8 cellular contexts compared by ENCODE assay signal in the genomic region with DNA sequence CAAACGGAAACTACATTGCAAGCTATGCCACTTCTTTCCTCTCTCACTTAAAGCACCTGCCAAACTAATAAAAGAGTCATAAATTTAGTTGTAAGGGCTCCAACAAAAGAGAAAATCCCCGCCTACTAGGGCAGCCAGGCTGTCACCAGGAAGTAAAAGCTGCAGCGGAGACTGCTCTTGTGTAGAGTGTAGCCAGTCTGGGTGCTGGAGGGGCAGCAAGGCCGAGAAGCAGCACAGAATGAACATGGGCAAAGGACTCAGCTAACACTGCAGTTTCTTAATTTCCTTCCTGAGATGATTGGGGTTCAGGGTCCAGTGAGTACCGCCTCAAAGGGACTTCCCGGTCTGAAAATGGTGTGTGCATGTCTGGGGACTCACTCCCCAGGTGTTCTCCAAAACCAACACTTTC.
DNase-seq lines count a peak whose midpoint lies in the region; ATAC-seq and TF ChIP-seq lines count a peak whose summit lies in the region.

No MANE protein-coding gene starts in this region.

- peaks cover 47% of the 10 kb centered on the region for H3K4me1 Mint-ChIP-seq in activated B cell treated with CpG ODN at 0.5 μM for 24 hours
- peaks cover 82% of the 10 kb centered on the region for H3K4me1 Mint-ChIP-seq in nephron progenitor cell

- peak overlapping the region; percentile 84 for H3K27ac ChIP-seq in C4-2B

- H3K27ac Mint-ChIP-seq in activated B cell treated with CpG ODN at 0.5 μM for 24 hours = peak overlapping the region; percentile 79
- peak overlapping the region; percentile 96 for H3K27ac Mint-ChIP-seq in nephron progenitor cell

- H3K9me3 Mint-ChIP-seq in activated B cell treated with CpG ODN at 0.5 μM for 24 hours (no peaks in the 10 kb centered on the region), nephron progenitor cell (no peaks in the 10 kb centered on the region)

- ATAC-seq in GM18508 (IDR thresholded peaks at IDR 0.05; ENCODE audit: insufficient read depth, unreplicated experiment) (peak; percentile 49), HG02840 (IDR thresholded peaks at IDR 0.05; ENCODE audit: low FRiP score, unreplicated experiment) (peak; percentile 75), activated B cell treated with CpG ODN at 0.5 μM for 24 hours (ENCODE audit: low read depth) (peak; percentile 91)

- peaks cover 3% of the 10 kb centered on the region for H3K27me3 Mint-ChIP-seq in activated B cell treated with CpG ODN at 0.5 μM for 24 hours
- no peaks in the 10 kb centered on the region for H3K27me3 Mint-ChIP-seq in nephron progenitor cell (ENCODE audit: low read depth, poor library complexity)

- intact Hi-C loops in activated B cell treated with CpG ODN at 0.5 μM for 24 hours (cut with micrococcal nuclease) = loop anchor here (2.0 kb wide), 1 partner anchor 93 kb away; no protein-coding TSS in a partner anchor

- CTCF ChIA-PET in activated B cell treated with CpG ODN at 0.5 μM for 24 hours (lab: Charles Lee) = interaction anchor here (1.0 to 2.2 kb wide), 5 partner anchors 9 to 509 kb away, joined by 3 to 20 read pairs (median 5); no protein-coding TSS in a partner anchor

- no peak for TF ChIP-seq CTCF in C4-2B (conservative IDR thresholded peaks at IDR 0.05)
- no peak for TF ChIP-seq CTCF in activated B cell treated with CpG ODN at 0.5 μM for 24 hours (IDR thresholded peaks at IDR 0.05)
- TF ChIP-seq CTCF in nephron progenitor cell (IDR thresholded peaks at IDR 0.05) = no peak

- DNase-seq in NCI-H1417 treated with DMSO at 0.1 percent for 48 hours (lab: John Stamatoyannopoulos, UW) (peak; percentile 89), activated B cell treated with CpG ODN at 0.5 μM for 24 hours (no peak), nephron progenitor cell (peak; percentile 48), midbrain (lab: John Stamatoyannopoulos, UW) (no peak), cerebellar cortex (ENCODE audit: low spot score) (no peak)

- no peaks in the 10 kb centered on the region for H3K36me3 Mint-ChIP-seq in activated B cell treated with CpG ODN at 0.5 μM for 24 hours (ENCODE audit: low read depth)
- no peaks in the 10 kb centered on the region for H3K36me3 Mint-ChIP-seq in nephron progenitor cell (ENCODE audit: low read depth)

- H3K4me3 Mint-ChIP-seq in activated B cell treated with CpG ODN at 0.5 μM for 24 hours = peak overlapping the region; percentile 60
- H3K4me3 Mint-ChIP-seq in nephron progenitor cell = peak overlapping the region; percentile 69

- POLR2A ChIA-PET in activated B cell treated with CpG ODN at 0.5 μM for 24 hours (lab: Charles Lee) = interaction anchor here (0.6 to 1.9 kb wide), 6 partner anchors 8 to 92 kb away, joined by 3 to 12 read pairs (median 8); a partner anchor contains a TSS

Comparison
In these comparisons a context has a peak if more than half of its experiments do, and no peak if none do; other contexts are left out.
1. DNase-seq: peak in NCI-H1417 treated with DMSO at 0.1 percent for 48 hours (single experiment) and nephron progenitor cell (single experiment); none in activated B cell treated with CpG ODN at 0.5 μM for 24 hours (single experiment), midbrain (single experiment) and cerebellar cortex (single experiment).
2. Peak in every context shown above with its lines, with median percentiles within 50 percentile points of each other: ATAC-seq.